8 cellular contexts compared by ENCODE assay signal in the genomic region with DNA sequence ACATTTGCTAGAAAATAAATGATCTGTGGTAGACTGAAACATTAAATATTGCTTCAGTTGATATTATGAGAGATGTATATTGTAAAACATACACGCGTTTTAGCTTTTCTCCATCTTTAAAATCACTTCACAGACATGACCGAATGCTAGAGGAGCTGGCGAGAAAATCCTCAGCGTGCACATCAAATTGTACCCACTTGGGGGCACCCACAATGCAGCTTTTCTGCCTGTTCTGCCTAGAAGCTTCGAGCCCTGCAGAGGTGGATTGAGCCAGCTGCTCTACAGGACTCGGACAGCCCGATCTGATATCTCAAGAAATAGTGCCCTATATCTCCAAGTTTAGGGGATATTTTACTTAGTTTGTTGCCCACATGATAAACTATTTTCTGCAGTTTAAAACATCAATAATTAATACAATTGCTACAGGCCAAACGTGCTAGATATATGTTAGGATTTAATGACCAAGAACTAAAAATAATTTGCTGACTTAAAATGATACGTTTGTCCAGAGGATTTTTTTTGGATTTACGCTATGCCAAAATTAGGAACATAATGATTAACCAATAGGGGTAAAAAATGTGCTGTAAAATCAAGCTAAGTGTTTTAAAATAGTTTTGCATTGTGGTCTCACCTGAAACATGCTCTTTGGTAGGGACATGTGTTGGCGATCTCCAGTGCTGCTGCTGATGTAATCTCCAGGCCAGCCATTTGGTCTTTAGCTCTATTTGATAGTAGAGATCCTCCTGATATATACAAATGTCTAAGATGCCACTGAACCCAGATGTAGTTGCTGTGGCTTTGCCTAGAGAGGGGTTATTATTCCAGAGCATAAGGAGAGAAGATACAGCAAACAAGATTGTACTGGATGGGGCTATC. TPM values are rescaled to one million over a fixed set of nuclear protein-coding genes. Genes with fewer than 3 reads are reported as not detected.
DNase-seq lines count a peak whose midpoint lies in the region; ATAC-seq and TF ChIP-seq lines count a peak whose summit lies in the region.

No MANE protein-coding gene starts in this region.

- no peaks in the 10 kb centered on the region for H3K27me3 ChIP-seq in right atrium auricular region

- peaks cover 35% of the 10 kb centered on the region for H3K27me3 Mint-ChIP-seq in chondrocyte (ENCODE audit: low read depth)
- peaks cover 26 to 31% of the 10 kb centered on the region in 2 donors for H3K27me3 Mint-ChIP-seq in stimulated activated naive B cell treated with anti-CD40 and anti-IgM and Interleukin-4, amounts not matched to agents 10 μg/mL and 1 μg/mL and 100 μg/mL, for 72 hours

- peak; percentile 46 for DNase-seq in Right ventricle myocardium superior
- DNase-seq in right atrium auricular region (ENCODE audit: low spot score) = no peak
- peak; percentile 53 for DNase-seq in NCI-H2081 treated with DMSO at 0.1 percent for 48 hours (lab: John Stamatoyannopoulos, UW)
- peak; percentile 31 for DNase-seq in UCSD-AML1 (lab: John Stamatoyannopoulos, UW; ENCODE audit: unreplicated experiment)
- no peak for DNase-seq in chondrocyte (ENCODE audit: low spot score)
- DNase-seq in medulla oblongata (ENCODE audit: extremely low spot score) = peak; percentile 72
- peak; percentile 21 for DNase-seq in stimulated activated naive B cell treated with anti-CD40 and anti-IgM and Interleukin-4, amounts not matched to agents 10 μg/mL and 1 μg/mL and 100 μg/mL, for 72 hours

- no peaks in the 10 kb centered on the region for H3K36me3 Mint-ChIP-seq in chondrocyte (ENCODE audit: low read depth)
- H3K36me3 Mint-ChIP-seq in stimulated activated naive B cell treated with anti-CD40 and anti-IgM and Interleukin-4, amounts not matched to agents 10 μg/mL and 1 μg/mL and 100 μg/mL, for 72 hours = peaks cover 0 to 1% of the 10 kb centered on the region in 2 donors

- peak; percentile 78 for ATAC-seq in Right ventricle myocardium superior (ENCODE audit: poor library complexity)
- ATAC-seq in HG02840 (IDR thresholded peaks at IDR 0.05; ENCODE audit: low FRiP score, unreplicated experiment) = peak; percentile 71
- peak; percentile 91 to 92 for ATAC-seq in stimulated activated naive B cell treated with anti-CD40 and anti-IgM and Interleukin-4, amounts not matched to agents 10 μg/mL and 1 μg/mL and 100 μg/mL, for 72 hours (replicated peaks)

- H3K27ac ChIP-seq in right atrium auricular region = no peak overlapping the region

- no peaks in the 10 kb centered on the region for H3K36me3 ChIP-seq in right atrium auricular region

- H3K4me1 ChIP-seq in right atrium auricular region = no peaks in the 10 kb centered on the region

- H3K4me3 ChIP-seq in right atrium auricular region = no peak overlapping the region

- H3K27ac Mint-ChIP-seq in chondrocyte (ENCODE audit: unreplicated experiment) = no peak overlapping the region
- no peak overlapping the region for H3K27ac Mint-ChIP-seq in stimulated activated naive B cell treated with anti-CD40 and anti-IgM and Interleukin-4, amounts not matched to agents 10 μg/mL and 1 μg/mL and 100 μg/mL, for 72 hours

- H3K9me3 Mint-ChIP-seq in chondrocyte (ENCODE audit: low read depth) = no peaks in the 10 kb centered on the region
- H3K9me3 Mint-ChIP-seq in stimulated activated naive B cell treated with anti-CD40 and anti-IgM and Interleukin-4, amounts not matched to agents 10 μg/mL and 1 μg/mL and 100 μg/mL, for 72 hours = peaks cover 3 to 6% of the 10 kb centered on the region in 2 donors

- peaks cover 5% of the 10 kb centered on the region for H3K4me1 Mint-ChIP-seq in chondrocyte (ENCODE audit: low read depth)
- H3K4me1 Mint-ChIP-seq in stimulated activated naive B cell treated with anti-CD40 and anti-IgM and Interleukin-4, amounts not matched to agents 10 μg/mL and 1 μg/mL and 100 μg/mL, for 72 hours = peaks cover 2 to 5% of the 10 kb centered on the region in 2 donors

- no peaks in the 10 kb centered on the region for H3K9me3 ChIP-seq in right atrium auricular region

- TF ChIP-seq CTCF in right atrium auricular region (IDR thresholded peaks at IDR 0.05) (peak in 1 of 2 donors; percentile 61), chondrocyte (IDR thresholded peaks at IDR 0.05) (peak; percentile 80)

- no peak overlapping the region for H3K4me3 Mint-ChIP-seq in chondrocyte (ENCODE audit: unreplicated experiment)
- no peak overlapping the region for H3K4me3 Mint-ChIP-seq in stimulated activated naive B cell treated with anti-CD40 and anti-IgM and Interleukin-4, amounts not matched to agents 10 μg/mL and 1 μg/mL and 100 μg/mL, for 72 hours

- intact Hi-C loops in Right ventricle myocardium superior (cut with DNase I) = loop anchor here (5.0 kb wide), 1 partner anchor 78 kb away; no protein-coding TSS in a partner anchor

RNA-seq across cellular contexts. Expression of gene ATP5MC3, which starts 22.3 kb away (rescaled TPM):
- 1,284 TPM for total RNA-seq in Right ventricle myocardium superior
- total RNA-seq in right atrium auricular region = 100 to 1,000 TPM; 492 to 746 TPM
- total RNA-seq in chondrocyte = 143 to 205 TPM (median 148 TPM) in 3 replicates

RNA-seq across cellular contexts. Expression of gene ATF2, which starts 35.9 kb away (rescaled TPM):
- 21.8 TPM for total RNA-seq in Right ventricle myocardium superior
- total RNA-seq in right atrium auricular region = 10 to 100 TPM; 22.3 to 28.1 TPM
- total RNA-seq in chondrocyte = 55.5 to 61.0 TPM (median 59.8 TPM) in 3 replicates

Comparison
In these comparisons a context has a peak if more than half of its experiments do, and no peak if none do; other contexts are left out.
1. DNase-seq: peak in Right ventricle myocardium superior (single experiment), NCI-H2081 treated with DMSO at 0.1 percent for 48 hours (single experiment), UCSD-AML1 (single experiment), medulla oblongata (single experiment) and stimulated activated naive B cell treated with anti-CD40 and anti-IgM and Interleukin-4, amounts not matched to agents 10 μg/mL and 1 μg/mL and 100 μg/mL, for 72 hours (single experiment); none in right atrium auricular region (single experiment) and chondrocyte (single experiment).
2. Peak in every context shown above with its lines, with median percentiles within 50 percentile points of each other: ATAC-seq.